In genomic region chr19:48501446-48501960, GRCh38 we compare ENCODE assay signal across 8 cellular contexts. TPM values are rescaled to one million over a fixed set of nuclear protein-coding genes. Genes with fewer than 3 reads are reported as not detected.
DNase-seq lines count a peak whose midpoint lies in the region; ATAC-seq and TF ChIP-seq lines count a peak whose summit lies in the region.

No MANE protein-coding gene starts in this region.

- H3K9me3 Mint-ChIP-seq in activated CD4-positive, alpha-beta T cell treated with anti-CD3 and anti-CD28 coated beads, Interleukin-2, amount 10 ng/mL, durations not matched to agents 7 days and 5 days: no peaks in the 10 kb centered on the region
- peaks cover 2% of the 10 kb centered on the region for H3K9me3 Mint-ChIP-seq in glutamatergic neuron (ENCODE audit: unreplicated experiment)

- peaks cover 24% of the 10 kb centered on the region for H3K4me1 Mint-ChIP-seq in activated CD4-positive, alpha-beta T cell treated with anti-CD3 and anti-CD28 coated beads, Interleukin-2, amount 10 ng/mL, durations not matched to agents 7 days and 5 days
- no peaks in the 10 kb centered on the region for H3K4me1 Mint-ChIP-seq in glutamatergic neuron (ENCODE audit: low read depth, unreplicated experiment)

- intact Hi-C loops in left cardiac atrium (cut with DNase I): no loop called here

- H3K9me3 ChIP-seq in HAP-1: no peaks in the 10 kb centered on the region

- H3K4me3 ChIP-seq in HAP-1: peak overlapping the region; percentile 28

- H3K27ac Mint-ChIP-seq in activated CD4-positive, alpha-beta T cell treated with anti-CD3 and anti-CD28 coated beads, Interleukin-2, amount 10 ng/mL, durations not matched to agents 7 days and 5 days: peak overlapping the region; percentile 60
- H3K27ac Mint-ChIP-seq in glutamatergic neuron (ENCODE audit: unreplicated experiment): no peak overlapping the region

- TF ChIP-seq CTCF in glutamatergic neuron (IDR thresholded peaks at IDR 0.05; ENCODE audit: partially characterized antibody, unreplicated experiment): no peak

- POLR2A ChIA-PET in activated CD4-positive, alpha-beta T cell treated with anti-CD3 and anti-CD28 coated beads, Interleukin-2, amount 10 ng/mL, durations not matched to agents 7 days and 5 days (lab: Charles Lee): no interaction called here

- CTCF ChIA-PET in activated CD4-positive, alpha-beta T cell treated with anti-CD3 and anti-CD28 coated beads, Interleukin-2, amount 10 ng/mL, durations not matched to agents 7 days and 5 days (lab: Charles Lee): interaction anchor here (0.6 to 1.7 kb wide), 7 partner anchors 9 to 180 kb away, joined by 3 to 9 read pairs (median 5); no protein-coding TSS in a partner anchor

- in situ Hi-C loops in HAP-1 (cut with MboI; ENCODE audit: low sequenced_read_pairs): no loop called here

- H3K36me3 Mint-ChIP-seq in activated CD4-positive, alpha-beta T cell treated with anti-CD3 and anti-CD28 coated beads, Interleukin-2, amount 10 ng/mL, durations not matched to agents 7 days and 5 days (ENCODE audit: low read depth): no peaks in the 10 kb centered on the region
- H3K36me3 Mint-ChIP-seq in glutamatergic neuron (ENCODE audit: unreplicated experiment): no peaks in the 10 kb centered on the region

- H3K27me3 Mint-ChIP-seq in activated CD4-positive, alpha-beta T cell treated with anti-CD3 and anti-CD28 coated beads, Interleukin-2, amount 10 ng/mL, durations not matched to agents 7 days and 5 days: peaks cover 21% of the 10 kb centered on the region
- H3K27me3 Mint-ChIP-seq in glutamatergic neuron (ENCODE audit: unreplicated experiment): peaks cover 3% of the 10 kb centered on the region

- peaks cover 4% of the 10 kb centered on the region for H3K4me1 ChIP-seq in HAP-1

- H3K36me3 ChIP-seq in HAP-1 (replicated peaks): no peaks in the 10 kb centered on the region

- peak; percentile 94 to 97 for DNase-seq in HAP-1 (ENCODE audit: low spot score in 2 of 2)
- peak; percentile 95 for DNase-seq in NCI-H345 (lab: John Stamatoyannopoulos, UW)
- peak; percentile 64 for DNase-seq in activated CD4-positive, alpha-beta T cell treated with anti-CD3 and anti-CD28 coated beads, Interleukin-2, amount 10 ng/mL, durations not matched to agents 7 days and 5 days
- DNase-seq in left cardiac atrium: no peak
- peak; percentile 69 for DNase-seq in stimulated activated CD4-positive, alpha-beta T cell treated with anti-CD3 and anti-CD28 coated beads, Interleukin-1b, Interleukin-23, amount 100 ng/mL, for 48 hours
- DNase-seq in glutamatergic neuron: no peak
- no peak for DNase-seq in GM03348 (ENCODE audit: low spot score)

- ATAC-seq in left cardiac atrium (peak; percentile 36 to 45), GM19035 (IDR thresholded peaks at IDR 0.05; ENCODE audit: unreplicated experiment) (no peak)

- H3K27me3 ChIP-seq in HAP-1 (ENCODE audit: low read depth): no peaks in the 10 kb centered on the region

- H3K4me3 Mint-ChIP-seq in activated CD4-positive, alpha-beta T cell treated with anti-CD3 and anti-CD28 coated beads, Interleukin-2, amount 10 ng/mL, durations not matched to agents 7 days and 5 days: peak overlapping the region; percentile 57
- no peak overlapping the region for H3K4me3 Mint-ChIP-seq in glutamatergic neuron (ENCODE audit: unreplicated experiment)

RNA-seq across cellular contexts. Expression of gene LMTK3, which starts 10.1 kb away (rescaled TPM):
- total RNA-seq in activated CD4-positive, alpha-beta T cell treated with anti-CD3 and anti-CD28 coated beads, Interleukin-2, amount 10 ng/mL, durations not matched to agents 7 days and 5 days: 1 to 10 TPM; 3.7 to 5.1 TPM
- 1 to 10 TPM; 2.0 to 2.9 TPM for total RNA-seq in left cardiac atrium
- total RNA-seq in glutamatergic neuron (ENCODE audit: unreplicated experiment): 36.3 TPM

RNA-seq across cellular contexts. Expression of gene CYTH2, which starts 32.3 kb away (rescaled TPM):
- total RNA-seq in activated CD4-positive, alpha-beta T cell treated with anti-CD3 and anti-CD28 coated beads, Interleukin-2, amount 10 ng/mL, durations not matched to agents 7 days and 5 days: 10 to 100 TPM; 43.2 to 50.7 TPM
- total RNA-seq in left cardiac atrium (10 to 100 TPM; 29.0 to 32.5 TPM), glutamatergic neuron (ENCODE audit: unreplicated experiment) (233 TPM)

RNA-seq across cellular contexts. Expression of gene KCNJ14, which starts 46.1 kb away (rescaled TPM):
- 1 to 10 TPM in 1 of 2 experiments, under 1 TPM in 1; 0.87 to 1.0 TPM for total RNA-seq in activated CD4-positive, alpha-beta T cell treated with anti-CD3 and anti-CD28 coated beads, Interleukin-2, amount 10 ng/mL, durations not matched to agents 7 days and 5 days
- total RNA-seq in left cardiac atrium: under 1 TPM; 0.27 to 0.60 TPM
- 1.0 TPM for total RNA-seq in glutamatergic neuron (ENCODE audit: unreplicated experiment)

RNA-seq across cellular contexts. Expression of gene SULT2B1, which starts 50.5 kb away (rescaled TPM):
- under 1 TPM; 0.21 to 0.30 TPM for total RNA-seq in activated CD4-positive, alpha-beta T cell treated with anti-CD3 and anti-CD28 coated beads, Interleukin-2, amount 10 ng/mL, durations not matched to agents 7 days and 5 days
- total RNA-seq in left cardiac atrium (under 1 TPM; 0.39 to 0.71 TPM), glutamatergic neuron (ENCODE audit: unreplicated experiment) (not detected)

RNA-seq across cellular contexts. Expression of gene GRWD1, which starts 55.7 kb away (rescaled TPM):
- 10 to 100 TPM; 31.0 to 35.2 TPM for total RNA-seq in activated CD4-positive, alpha-beta T cell treated with anti-CD3 and anti-CD28 coated beads, Interleukin-2, amount 10 ng/mL, durations not matched to agents 7 days and 5 days
- 10 to 100 TPM; 18.1 to 24.9 TPM for total RNA-seq in left cardiac atrium
- total RNA-seq in glutamatergic neuron (ENCODE audit: unreplicated experiment): 25.0 TPM

Comparison
In these comparisons a context has a peak if more than half of its experiments do, and no peak if none do; other contexts are left out.
1. DNase-seq: peak in HAP-1 (2 of 2), NCI-H345 (single experiment), activated CD4-positive, alpha-beta T cell treated with anti-CD3 and anti-CD28 coated beads, Interleukin-2, amount 10 ng/mL, durations not matched to agents 7 days and 5 days (single experiment) and stimulated activated CD4-positive, alpha-beta T cell treated with anti-CD3 and anti-CD28 coated beads, Interleukin-1b, Interleukin-23, amount 100 ng/mL, for 48 hours (single experiment); none in left cardiac atrium (single experiment), glutamatergic neuron (single experiment) and GM03348 (single experiment).